ENCODE assay signal across 1 cellular context in genomic region chr17:60164164-60164563, GRCh38.
A peak's percentile ranks its signal among the peaks of the same experiment; 100 is the strongest.
TF ChIP-seq lines count a peak whose summit lies in the region.

No MANE protein-coding gene starts in this region.

TF ChIP-seq in K562, 482 proteins besides CTCF, POLR2A, EP300 and RAD21 (continues in another document):
- TF ChIP-seq CTCFL (IDR thresholded peaks at IDR 0.05; ENCODE audit: borderline replicate concordance, insufficient read depth, low read depth, low read length, poor library complexity, severe bottlenecking): no peak
- 0 out of 2 replicates have a peak, but pooled peaks have one; percentile 45 for TF ChIP-seq OTX1 (CRISPR knock-in tag; IDR thresholded peaks at IDR 0.05)
- TF ChIP-seq, protein P1, sequence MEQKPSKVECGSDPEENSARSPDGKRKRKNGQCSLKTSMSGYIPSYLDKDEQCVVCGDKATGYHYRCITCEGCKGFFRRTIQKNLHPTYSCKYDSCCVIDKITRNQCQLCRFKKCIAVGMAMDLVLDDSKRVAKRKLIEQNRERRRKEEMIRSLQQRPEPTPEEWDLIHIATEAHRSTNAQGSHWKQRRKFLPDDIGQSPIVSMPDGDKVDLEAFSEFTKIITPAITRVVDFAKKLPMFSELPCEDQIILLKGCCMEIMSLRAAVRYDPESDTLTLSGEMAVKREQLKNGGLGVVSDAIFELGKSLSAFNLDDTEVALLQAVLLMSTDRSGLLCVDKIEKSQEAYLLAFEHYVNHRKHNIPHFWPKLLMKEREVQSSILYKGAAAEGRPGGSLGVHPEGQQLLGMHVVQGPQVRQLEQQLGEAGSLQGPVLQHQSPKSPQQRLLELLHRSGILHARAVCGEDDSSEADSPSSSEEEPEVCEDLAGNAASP (IDR thresholded peaks at IDR 0.05): no peak
- no peak for TF ChIP-seq ZNF197 (CRISPR knock-in tag; IDR thresholded peaks at IDR 0.05; ENCODE audit: low read depth)
- no peak for TF ChIP-seq NONO (IDR thresholded peaks at IDR 0.05; ENCODE audit: low read depth in 2 of 2, low read length in 1 of 2)
- TF ChIP-seq HOXB6 (CRISPR knock-in tag; IDR thresholded peaks at IDR 0.05; ENCODE audit: borderline replicate concordance): no peak
- no peak for TF ChIP-seq NFRKB (IDR thresholded peaks at IDR 0.05; ENCODE audit: low read depth)
- no peak for TF ChIP-seq STAT5B (CRISPR knock-in tag; IDR thresholded peaks at IDR 0.05)
- TF ChIP-seq MTA1 (IDR thresholded peaks at IDR 0.05; ENCODE audit: borderline replicate concordance): 0 out of 2 replicates have a peak, but pooled peaks have one; percentile 56
- 0 out of 2 replicates have a peak, but pooled peaks have one; percentile 44 for TF ChIP-seq ZBTB2 (IDR thresholded peaks at IDR 0.05)
- no peak for TF ChIP-seq MTA2 (IDR thresholded peaks at IDR 0.05; ENCODE audit: low read depth)
- TF ChIP-seq, protein P2, sequence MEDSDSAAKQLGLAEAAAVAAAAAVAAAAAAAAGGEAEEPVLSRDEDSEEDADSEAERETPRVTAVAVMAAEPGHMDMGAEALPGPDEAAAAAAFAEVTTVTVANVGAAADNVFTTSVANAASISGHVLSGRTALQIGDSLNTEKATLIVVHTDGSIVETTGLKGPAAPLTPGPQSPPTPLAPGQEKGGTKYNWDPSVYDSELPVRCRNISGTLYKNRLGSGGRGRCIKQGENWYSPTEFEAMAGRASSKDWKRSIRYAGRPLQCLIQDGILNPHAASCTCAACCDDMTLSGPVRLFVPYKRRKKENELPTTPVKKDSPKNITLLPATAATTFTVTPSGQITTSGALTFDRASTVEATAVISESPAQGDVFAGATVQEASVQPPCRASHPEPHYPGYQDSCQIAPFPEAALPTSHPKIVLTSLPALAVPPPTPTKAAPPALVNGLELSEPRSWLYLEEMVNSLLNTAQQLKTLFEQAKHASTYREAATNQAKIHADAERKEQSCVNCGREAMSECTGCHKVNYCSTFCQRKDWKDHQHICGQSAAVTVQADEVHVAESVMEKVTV (CRISPR knock-in tag; IDR thresholded peaks at IDR 0.05): no peak
- TF ChIP-seq, protein P3, sequence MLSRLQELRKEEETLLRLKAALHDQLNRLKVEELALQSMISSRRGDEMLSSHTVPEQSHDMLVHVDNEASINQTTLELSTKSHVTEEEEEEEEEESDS (CRISPR knock-in tag; IDR thresholded peaks at IDR 0.05): no peak
- TF ChIP-seq POLR3G (IDR thresholded peaks at IDR 0.05; ENCODE audit: extremely low read depth, insufficient read length, insufficient replicate concordance): no peak
- TF ChIP-seq, protein P4, sequence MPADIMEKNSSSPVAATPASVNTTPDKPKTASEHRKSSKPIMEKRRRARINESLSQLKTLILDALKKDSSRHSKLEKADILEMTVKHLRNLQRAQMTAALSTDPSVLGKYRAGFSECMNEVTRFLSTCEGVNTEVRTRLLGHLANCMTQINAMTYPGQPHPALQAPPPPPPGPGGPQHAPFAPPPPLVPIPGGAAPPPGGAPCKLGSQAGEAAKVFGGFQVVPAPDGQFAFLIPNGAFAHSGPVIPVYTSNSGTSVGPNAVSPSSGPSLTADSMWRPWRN (IDR thresholded peaks at IDR 0.05; ENCODE audit: low read depth): no peak
- TF ChIP-seq NFE2 (IDR thresholded peaks at IDR 0.05; ENCODE audit: low read depth): no peak
- no peak for TF ChIP-seq KHSRP (IDR thresholded peaks at IDR 0.05)
- peak; percentile 56 for TF ChIP-seq EWSR1 (IDR thresholded peaks at IDR 0.05; ENCODE audit: borderline replicate concordance, low read depth, partially characterized antibody)
- no peak for TF ChIP-seq CBX2 (IDR thresholded peaks at IDR 0.05; ENCODE audit: insufficient read depth, low read length, poor library complexity, severe bottlenecking)
- TF ChIP-seq ZKSCAN8 (CRISPR knock-in tag; IDR thresholded peaks at IDR 0.05): no peak
- TF ChIP-seq, protein P5, sequence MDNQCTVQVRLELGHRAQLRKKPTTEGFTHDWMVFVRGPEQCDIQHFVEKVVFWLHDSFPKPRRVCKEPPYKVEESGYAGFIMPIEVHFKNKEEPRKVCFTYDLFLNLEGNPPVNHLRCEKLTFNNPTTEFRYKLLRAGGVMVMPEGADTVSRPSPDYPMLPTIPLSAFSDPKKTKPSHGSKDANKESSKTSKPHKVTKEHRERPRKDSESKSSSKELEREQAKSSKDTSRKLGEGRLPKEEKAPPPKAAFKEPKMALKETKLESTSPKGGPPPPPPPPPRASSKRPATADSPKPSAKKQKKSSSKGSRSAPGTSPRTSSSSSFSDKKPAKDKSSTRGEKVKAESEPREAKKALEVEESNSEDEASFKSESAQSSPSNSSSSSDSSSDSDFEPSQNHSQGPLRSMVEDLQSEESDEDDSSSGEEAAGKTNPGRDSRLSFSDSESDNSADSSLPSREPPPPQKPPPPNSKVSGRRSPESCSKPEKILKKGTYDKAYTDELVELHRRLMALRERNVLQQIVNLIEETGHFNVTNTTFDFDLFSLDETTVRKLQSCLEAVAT (IDR thresholded peaks at IDR 0.05): peak in 1 of 2 experiments; percentile 26; a peak in 1 of 4 replicates
- TF ChIP-seq BHLHE40 (IDR thresholded peaks at IDR 0.05; ENCODE audit: low read length): no peak
- no peak for TF ChIP-seq PHB2 (IDR thresholded peaks at IDR 0.05; ENCODE audit: low read depth)
- TF ChIP-seq ZNF175 (CRISPR knock-in tag; IDR thresholded peaks at IDR 0.05; ENCODE audit: low read depth): no peak
- no peak for TF ChIP-seq CC2D1A (IDR thresholded peaks at IDR 0.05)
- no peak for TF ChIP-seq PHF20 (IDR thresholded peaks at IDR 0.05; ENCODE audit: partially characterized antibody)
- no peak for TF ChIP-seq ZFP1 (CRISPR knock-in tag; IDR thresholded peaks at IDR 0.05)
- no peak for TF ChIP-seq SNRNP70 (optimal IDR thresholded peaks at IDR 0.05; ENCODE audit: low read depth, low read length)
- TF ChIP-seq ZNF655 (CRISPR knock-in tag; IDR thresholded peaks at IDR 0.05): no peak
- no peak for TF ChIP-seq SLC30A9 (CRISPR knock-in tag; IDR thresholded peaks at IDR 0.05)
- TF ChIP-seq ELF4 (CRISPR knock-in tag; IDR thresholded peaks at IDR 0.05): 0 out of 2 replicates have a peak, but pooled peaks have one; percentile 21
- TF ChIP-seq NCOA1 (IDR thresholded peaks at IDR 0.05; ENCODE audit: low read depth): no peak
- TF ChIP-seq POLR2H (tag; IDR thresholded peaks at IDR 0.05; ENCODE audit: low read depth): no peak
- no peak for TF ChIP-seq TAL1 (IDR thresholded peaks at IDR 0.05)
- TF ChIP-seq ESRRA (IDR thresholded peaks at IDR 0.05; ENCODE audit: borderline replicate concordance, low read depth): no peak
- peak in 1 of 3 experiments; percentile 64; a peak in 1 of 6 replicates for TF ChIP-seq ZBTB11 (CRISPR knock-in tag; IDR thresholded peaks at IDR 0.05)
- TF ChIP-seq, protein P6, sequence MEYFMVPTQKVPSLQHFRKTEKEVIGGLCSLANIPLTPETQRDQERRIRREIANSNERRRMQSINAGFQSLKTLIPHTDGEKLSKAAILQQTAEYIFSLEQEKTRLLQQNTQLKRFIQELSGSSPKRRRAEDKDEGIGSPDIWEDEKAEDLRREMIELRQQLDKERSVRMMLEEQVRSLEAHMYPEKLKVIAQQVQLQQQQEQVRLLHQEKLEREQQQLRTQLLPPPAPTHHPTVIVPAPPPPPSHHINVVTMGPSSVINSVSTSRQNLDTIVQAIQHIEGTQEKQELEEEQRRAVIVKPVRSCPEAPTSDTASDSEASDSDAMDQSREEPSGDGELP (CRISPR knock-in tag; IDR thresholded peaks at IDR 0.05; ENCODE audit: borderline replicate concordance): no peak
- no peak for TF ChIP-seq FIP1L1 (IDR thresholded peaks at IDR 0.05; ENCODE audit: low read depth, low read length, poor library complexity, severe bottlenecking)
- TF ChIP-seq THRB (CRISPR knock-in tag; conservative IDR thresholded peaks at IDR 0.05): 0 out of 2 replicates have a peak, but pooled peaks have one; percentile 29
- no peak for TF ChIP-seq ZNF398 (CRISPR knock-in tag; IDR thresholded peaks at IDR 0.05)
- TF ChIP-seq XRCC3 (IDR thresholded peaks at IDR 0.05): no peak
- TF ChIP-seq, protein P7, sequence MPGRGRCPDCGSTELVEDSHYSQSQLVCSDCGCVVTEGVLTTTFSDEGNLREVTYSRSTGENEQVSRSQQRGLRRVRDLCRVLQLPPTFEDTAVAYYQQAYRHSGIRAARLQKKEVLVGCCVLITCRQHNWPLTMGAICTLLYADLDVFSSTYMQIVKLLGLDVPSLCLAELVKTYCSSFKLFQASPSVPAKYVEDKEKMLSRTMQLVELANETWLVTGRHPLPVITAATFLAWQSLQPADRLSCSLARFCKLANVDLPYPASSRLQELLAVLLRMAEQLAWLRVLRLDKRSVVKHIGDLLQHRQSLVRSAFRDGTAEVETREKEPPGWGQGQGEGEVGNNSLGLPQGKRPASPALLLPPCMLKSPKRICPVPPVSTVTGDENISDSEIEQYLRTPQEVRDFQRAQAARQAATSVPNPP (IDR thresholded peaks at IDR 0.05; ENCODE audit: borderline replicate concordance, insufficient read depth, insufficient read length): no peak
- no peak for TF ChIP-seq XRCC4 (IDR thresholded peaks at IDR 0.05; ENCODE audit: extremely low read depth, insufficient read depth, insufficient read length)
- no peak for TF ChIP-seq RFX7 (CRISPR knock-in tag; IDR thresholded peaks at IDR 0.05)
